Comparison of ENCODE assay signal across 19 cellular contexts in genomic region chr7:56175784-56176183, GRCh38. TPM values are rescaled to one million over a fixed set of nuclear protein-coding genes. Genes with fewer than 3 reads are reported as not detected.
DNase-seq lines count a peak whose midpoint lies in the region; ATAC-seq and TF ChIP-seq lines count a peak whose summit lies in the region.
"Had no signal": no experiment of that assay in that cellular context is flagged by ENCODE, and none has a peak within 500 bp of the region (broad histone marks: within the 10 kb centered on the region; RNA-seq: fewer than 3 reads in every experiment).

No MANE protein-coding gene starts in this region.

- no peak for TF ChIP-seq POLR2A in Peyer's patch (IDR thresholded peaks at IDR 0.05)

- H3K27me3 ChIP-seq in Peyer's patch = no peaks in the 10 kb centered on the region
- H3K27me3 ChIP-seq in kidney epithelial cell (ENCODE audit: control insufficient read depth, insufficient read depth, low read length) = peaks cover 11% of the 10 kb centered on the region
- H3K27me3 ChIP-seq in stomach smooth muscle (ENCODE audit: control insufficient read depth in 1 of 2, insufficient read depth in 2 of 2, low read length in 2 of 2) = peaks cover 4 to 9% of the 10 kb centered on the region in 2 donors
- peaks cover 32% of the 10 kb centered on the region for H3K27me3 ChIP-seq in WERI-Rb-1 (ENCODE audit: insufficient read depth, low read depth, severe bottlenecking)

- H3K4me1 ChIP-seq in Peyer's patch (no peaks in the 10 kb centered on the region), stomach smooth muscle (ENCODE audit: control insufficient read depth, insufficient read depth, low read length) (peaks cover 2% of the 10 kb centered on the region)
- H3K4me1 ChIP-seq: Caco-2 had no signal

- no peak overlapping the region for H3K27ac ChIP-seq in 22Rv1
- no peak overlapping the region for H3K27ac ChIP-seq in Peyer's patch
- H3K27ac ChIP-seq in stomach smooth muscle (ENCODE audit: low read length) = no peak overlapping the region
- H3K27ac ChIP-seq in WERI-Rb-1 = no peak overlapping the region
- H3K27ac ChIP-seq: epithelial cell of prostate had no signal

- ATAC-seq in HG03521 (IDR thresholded peaks at IDR 0.05; ENCODE audit: unreplicated experiment) = no peak
- ATAC-seq: activated T-helper 17 cell treated with anti-CD3 and anti-CD28 coated beads, Interleukin-2, amount 50 U/mL, for 72 hours; WTC11 had no signal

- no peak overlapping the region for H3K9ac ChIP-seq in stomach smooth muscle (ENCODE audit: low read length in 2 of 2)

- DNase-seq in Peyer's patch = no peak
- no peak for DNase-seq in kidney epithelial cell (ENCODE audit: low read depth)
- no peak for DNase-seq in NCI-H1105 (lab: John Stamatoyannopoulos, UW)
- no peak for DNase-seq in WERI-Rb-1
- no peak for DNase-seq in activated CD4-positive, alpha-beta T cell treated with anti-CD3 and anti-CD28 coated beads for 4 hours
- DNase-seq: activated CD8-positive, alpha-beta memory T cell treated with anti-CD3 and anti-CD28 coated beads for 24 hours; Caco-2; GDM1; HCEC 1CT; kidney glomerular epithelial cell; NCI-H187 treated with DMSO at 0.1 percent for 48 hours; NCI-H774 had no signal

- H3K9me3 ChIP-seq in Peyer's patch (peaks cover 0 to 6% (median 0%) of the 10 kb centered on the region in 4 donors), stomach smooth muscle (ENCODE audit: control insufficient read depth in 2 of 2, low read length in 2 of 2) (no peaks in the 10 kb centered on the region), WERI-Rb-1 (ENCODE audit: severe bottlenecking) (peaks cover 6% of the 10 kb centered on the region)
- H3K9me3 ChIP-seq: Caco-2 had no signal

- H3K4me3 ChIP-seq in Peyer's patch (peak overlapping the region; percentile 14 to 40 (median 20)), kidney epithelial cell (ENCODE audit: low read depth, low read length) (no peak overlapping the region), stomach smooth muscle (ENCODE audit: low read length in 2 of 2) (peak overlapping the region; percentile 42 to 65), WERI-Rb-1 (ENCODE audit: low read depth, low read length) (no peak overlapping the region)

- TF ChIP-seq CTCF in 22Rv1 (IDR thresholded peaks at IDR 0.05) (0 out of 2 replicates have a peak, but pooled peaks have one; percentile 9), Peyer's patch (IDR thresholded peaks at IDR 0.05) (no peak), kidney epithelial cell (IDR thresholded peaks at IDR 0.05; ENCODE audit: insufficient read depth, low read length, poor library complexity, severe bottlenecking) (peak; percentile 8), WERI-Rb-1 (IDR thresholded peaks at IDR 0.05; ENCODE audit: low read depth, low read length) (no peak)

- H3K36me3 ChIP-seq in Peyer's patch (no peaks in the 10 kb centered on the region), kidney epithelial cell (ENCODE audit: control insufficient read depth, insufficient read depth, low read length) (no peaks in the 10 kb centered on the region), stomach smooth muscle (ENCODE audit: control insufficient read depth in 2 of 2, insufficient read depth in 2 of 2, low read length in 2 of 2) (no peaks in the 10 kb centered on the region), WERI-Rb-1 (no peaks in the 10 kb centered on the region)

RNA-seq across cellular contexts. Expression of gene NUPR2, which starts 59.6 kb away (rescaled TPM):
- total RNA-seq in Peyer's patch = not detected
- 1.5 TPM in 1 of 2 replicates, not detected in the other for total RNA-seq in kidney epithelial cell
- total RNA-seq: activated T-helper 17 cell treated with anti-CD3 and anti-CD28 coated beads, Interleukin-2, amount 50 U/mL, for 72 hours; Caco-2; temporal lobe; WTC11 had no signal

Comparison
In these comparisons a context has a peak if more than half of its experiments do, and no peak if none do; other contexts are left out.
1. CTCF ChIP-seq: peak in 22Rv1 (single experiment) and kidney epithelial cell (single experiment); none in Peyer's patch (0 of 6) and WERI-Rb-1 (single experiment).
2. H3K4me3 ChIP-seq: peak in Peyer's patch (4 of 4) and stomach smooth muscle (2 of 2); none in kidney epithelial cell (single experiment) and WERI-Rb-1 (single experiment).